Comparison of ENCODE assay signal across 8 cellular contexts in genomic region chr11:59555601-59556114, GRCh38. TPM values are rescaled to one million over a fixed set of nuclear protein-coding genes. Genes with fewer than 3 reads are reported as not detected.
A peak's percentile ranks its signal among the peaks of the same experiment; 100 is the strongest.
DNase-seq lines count a peak whose midpoint lies in the region; ATAC-seq, FAIRE-seq and TF ChIP-seq lines count a peak whose summit lies in the region.

No MANE protein-coding gene starts in this region.

- H3K79me2 ChIP-seq in OCI-LY1 (ENCODE audit: insufficient read depth, low read length) = no peaks in the 10 kb centered on the region

- intact Hi-C loops in ovary (cut with DNase I) = loop anchor here in 1 of 4 donors (10.0 kb wide), 1 partner anchor 1891 kb away; the partner anchor contains the start of gene ZDHHC5

- H3K27me3 ChIP-seq in OCI-LY1 (ENCODE audit: insufficient read depth, low read length) (no peaks in the 10 kb centered on the region), endocrine pancreas (ENCODE audit: control insufficient read depth, insufficient read depth, low read length) (no peaks in the 10 kb centered on the region), ovary (no peaks in the 10 kb centered on the region)

- H3K9me2 ChIP-seq in OCI-LY1 (ENCODE audit: low read depth, low read length) = no peaks in the 10 kb centered on the region

- H4K20me1 ChIP-seq in OCI-LY1 (ENCODE audit: insufficient read depth, low read length) = no peaks in the 10 kb centered on the region

- H3K36me3 ChIP-seq in OCI-LY1 (ENCODE audit: insufficient read depth, low read length) = no peaks in the 10 kb centered on the region
- H3K36me3 ChIP-seq in endocrine pancreas (ENCODE audit: control insufficient read depth, insufficient read depth, low read length) = no peaks in the 10 kb centered on the region
- no peaks in the 10 kb centered on the region for H3K36me3 ChIP-seq in ovary

- TF ChIP-seq CTCF in OCI-LY1 (IDR thresholded peaks at IDR 0.05; ENCODE audit: low read length) (no peak), ovary (IDR thresholded peaks at IDR 0.05) (no peak), omental fat pad (IDR thresholded peaks at IDR 0.05) (no peak)

- H3K4me3 ChIP-seq in OCI-LY1 (ENCODE audit: low read depth, low read length, poor library complexity, severe bottlenecking) = peak overlapping the region; percentile 61
- H3K4me3 ChIP-seq in endocrine pancreas (ENCODE audit: control insufficient read depth, insufficient read depth, low read length) = peak overlapping the region; percentile 53
- peak overlapping the region; percentile 26 for H3K4me3 ChIP-seq in ovary

- H3F3A ChIP-seq in OCI-LY1 (ENCODE audit: insufficient read depth, low read length) = peaks cover 6% of the 10 kb centered on the region

- H3K9me3 ChIP-seq in OCI-LY1 (ENCODE audit: low read length) = no peaks in the 10 kb centered on the region
- no peaks in the 10 kb centered on the region for H3K9me3 ChIP-seq in endocrine pancreas (ENCODE audit: control insufficient read depth, low read length)
- no peaks in the 10 kb centered on the region for H3K9me3 ChIP-seq in ovary

- TF ChIP-seq EP300 in ovary (IDR thresholded peaks at IDR 0.05) = no peak

- no peak for FAIRE-seq in H54 (lab: Jason Lieb, UNC)

- 42 to 69% (median 59%) methylated on average over 17 of the region's 17 CpGs for WGBS in ovary, 3 donors

- ATAC-seq in omental fat pad (ENCODE audit: low FRiP score) = no peak
- no peak for ATAC-seq in HG02678 (IDR thresholded peaks at IDR 0.05; ENCODE audit: unreplicated experiment)

- peak; percentile 42 for DNase-seq in ELR (ENCODE audit: low read depth)
- no peak for DNase-seq in ovary
- DNase-seq in hepatic stellate cell (ENCODE audit: low spot score) = no peak
- DNase-seq in omental fat pad (ENCODE audit: low spot score) = no peak
- DNase-seq in H54 (ENCODE audit: insufficient read length, low spot score) = no peak

- H3K4me1 ChIP-seq in OCI-LY1 (ENCODE audit: insufficient read depth, low read length, severe bottlenecking) (peaks cover 48% of the 10 kb centered on the region), endocrine pancreas (ENCODE audit: control insufficient read depth, insufficient read depth, low read length) (no peaks in the 10 kb centered on the region), ovary (ENCODE audit: insufficient read depth) (peaks cover 9% of the 10 kb centered on the region)

- H3K9ac ChIP-seq in OCI-LY1 (ENCODE audit: low read length) (peak overlapping the region; percentile 32; the same call in 1 of the 2 replicates), endocrine pancreas (ENCODE audit: control insufficient read depth, insufficient read depth, low read length) (peak overlapping the region; percentile 24)

- H3K4me2 ChIP-seq in OCI-LY1 (ENCODE audit: low read length) = peak overlapping the region; percentile 62

- no peak overlapping the region for H2AFZ ChIP-seq in OCI-LY1 (ENCODE audit: low read length)

- H3K27ac ChIP-seq in OCI-LY1 (ENCODE audit: low read depth, low read length, poor library complexity, severe bottlenecking) (no peak overlapping the region), ovary (peak overlapping the region in 1 of 2 donors; percentile 21)

- TF ChIP-seq POLR2A in ovary (IDR thresholded peaks at IDR 0.05) (no peak), H54 (IDR thresholded peaks at IDR 0.05; ENCODE audit: low read depth, low read length) (no peak)

RNA-seq across cellular contexts. Expression of gene OR4D9, which starts 44.3 kb away (rescaled TPM):
- total RNA-seq in ovary (not detected), omental fat pad (not detected)
- not detected for polyA plus RNA-seq in ovary

RNA-seq across cellular contexts. Expression of gene OR4D11, which starts 52.3 kb away (rescaled TPM):
- total RNA-seq in ovary (not detected), omental fat pad (not detected)
- polyA plus RNA-seq in ovary = not detected

RNA-seq across cellular contexts. Expression of gene OSBP, which starts 59.9 kb away (rescaled TPM):
- 10 to 100 TPM; 27.1 to 46.4 (median 42.4) TPM for total RNA-seq in ovary
- 10 to 100 TPM; 20.5 to 58.0 TPM for polyA plus RNA-seq in ovary
- 10 to 100 TPM; 33.7 to 46.3 (median 35.1) TPM for total RNA-seq in omental fat pad
